8 cellular contexts compared by ENCODE assay signal in genomic region chr19:4123615-4124568, GRCh38. TPM values are rescaled to one million over a fixed set of nuclear protein-coding genes. Genes with fewer than 3 reads are reported as not detected.
A peak's percentile ranks its signal among the peaks of the same experiment; 100 is the strongest.
DNase-seq lines count a peak whose midpoint lies in the region; ATAC-seq, FAIRE-seq and TF ChIP-seq lines count a peak whose summit lies in the region.

MAP2K2 (minus strand) TSS chr19:4124122; CDS start chr19:4123875, 247 bp downstream.

- H3K4me3 ChIP-seq in spleen, result peak within 1 kb of the TSS; percentile 53 to 87 (median 62)

- H3K27me3 ChIP-seq in spleen (replicated peaks in 1 of 7), result no peaks in the 10 kb centered on the region

- 1 to 4% (median 1%) methylated on average over 19 to 102 of the region's 102 CpGs for WGBS in spleen, 5 donors

- H3K36me3 ChIP-seq in spleen, result peaks cover 0 to 24% (median 9%) of the 10 kb centered on the region in 6 donors

- H3K27ac ChIP-seq in caudate nucleus (ENCODE audit: low read depth, low read length), result peak within 1 kb of the TSS; percentile 86
- H3K27ac ChIP-seq in spleen, result peak within 1 kb of the TSS; percentile 65 to 92 (median 82)

- peak in 5 of 11 experiments; percentile 19 to 53 (median 39) for TF ChIP-seq CTCF in spleen (IDR thresholded peaks at IDR 0.05 in 8 of 11, conservative IDR thresholded peaks at IDR 0.05 in 3 of 11)

- peak; percentile 35 for FAIRE-seq in A204.1 (lab: Jason Lieb, UNC)

- H3K4me1 ChIP-seq in spleen, result peaks cover 7 to 53% (median 28%) of the 10 kb centered on the region in 6 donors

- intact Hi-C loops in spleen (cut with DNase I; ENCODE audit: low total_unique reads), result no loop called here

- H3K9me3 ChIP-seq in spleen, result no peaks in the 10 kb centered on the region

- ATAC-seq in GM18858 (IDR thresholded peaks at IDR 0.05; ENCODE audit: unreplicated experiment) (peak; percentile 47), HG03135 (IDR thresholded peaks at IDR 0.05; ENCODE audit: unreplicated experiment) (peak; percentile 82)

- TF ChIP-seq POLR2A in spleen (IDR thresholded peaks at IDR 0.05), result peak in 2 of 3 donors; percentile 47 to 51

- DNase-seq in NCI-H226 (peak; percentile 71), caudate nucleus (lab: John Stamatoyannopoulos, UW) (peak in 60 of 61 donors; percentile 40 to 97 (median 90)), inferior parietal cortex (ENCODE audit: extremely low spot score) (peak; percentile 90), spleen (peak; percentile 98)
- peak; percentile 92 to 94 (median 94) for DNase-seq in activated CD4-positive, CD25-positive, alpha-beta regulatory T cell (lab: John Stamatoyannopoulos, UW)

RNA-seq across cellular contexts. Expression of gene MAP2K2, which starts in this region (rescaled TPM):
- 100 to 1,000 TPM in 5 of 7 donors, 10 to 100 TPM in 2; 95.3 to 131 (median 101) TPM for total RNA-seq in spleen
- polyA plus RNA-seq in spleen, result 100 to 1,000 TPM; 117 to 165 (median 160) TPM

Comparison
In these comparisons a context has a peak if more than half of its experiments do, and no peak if none do; other contexts are left out.
1. Peak in every context shown above with its lines: DNase-seq, ATAC-seq, H3K4me3 ChIP-seq and H3K27ac ChIP-seq.